9 cellular contexts compared by ENCODE assay signal in the genomic region with DNA sequence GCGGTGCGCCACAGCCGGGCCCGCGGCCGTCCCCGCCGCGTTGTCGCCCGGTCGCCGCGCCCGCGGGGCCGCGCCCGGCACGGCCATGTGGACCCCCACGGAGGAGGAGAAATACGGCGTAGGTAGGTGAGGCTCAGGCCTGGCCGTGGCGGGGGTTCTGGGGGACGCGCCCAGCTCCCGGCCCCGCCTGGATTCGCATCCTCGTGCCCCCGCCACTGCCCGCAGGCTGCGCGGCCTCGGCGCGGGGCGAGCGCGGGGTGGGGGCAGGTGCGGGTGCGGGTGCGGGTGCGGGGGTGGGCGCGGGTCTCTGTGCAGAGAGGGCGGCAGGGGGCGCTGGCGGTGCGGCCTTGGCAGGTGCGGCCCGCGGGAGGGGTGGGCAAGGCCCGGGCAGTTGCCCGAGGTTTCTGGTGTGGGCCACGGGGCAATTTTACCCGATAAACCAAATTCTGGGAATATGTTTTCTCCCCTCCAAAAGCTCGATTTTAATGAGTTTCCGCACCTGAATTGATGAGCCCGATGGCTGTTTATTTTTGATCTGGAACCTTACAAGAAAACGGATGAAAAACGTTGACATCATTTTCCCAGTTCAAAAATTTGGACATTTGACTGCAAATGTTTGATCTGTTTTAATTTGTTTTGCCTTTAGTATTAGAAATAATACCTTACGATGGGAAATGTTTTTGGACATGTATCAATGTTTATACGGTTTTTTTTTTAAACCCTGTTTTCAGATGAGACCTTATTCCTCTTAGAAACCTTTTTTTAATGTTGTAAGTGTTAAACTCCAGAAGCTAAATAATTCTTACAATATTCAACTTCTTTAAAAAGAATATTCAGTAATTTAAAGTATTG. TPM values are rescaled to one million over a fixed set of nuclear protein-coding genes. Genes with fewer than 3 reads are reported as not detected.
DNase-seq lines count a peak whose midpoint lies in the region; ATAC-seq and TF ChIP-seq lines count a peak whose summit lies in the region.
"Had no signal": no experiment of that assay in that cellular context is flagged by ENCODE, and none has a peak within 500 bp of the region (broad histone marks: within the 10 kb centered on the region; RNA-seq: fewer than 3 reads in every experiment).

No MANE protein-coding gene starts in this region.

- peaks cover 4% of the 10 kb centered on the region for H3K36me3 Mint-ChIP-seq in effector memory CD8-positive, alpha-beta T cell (ENCODE audit: insufficient read depth)
- H3K36me3 Mint-ChIP-seq in naive B cell = no peaks in the 10 kb centered on the region
- H3K36me3 Mint-ChIP-seq in stimulated activated naive B cell treated with anti-CD40 and anti-IgM and Interleukin-4, amounts not matched to agents 10 μg/mL and 1 μg/mL and 100 μg/mL, for 72 hours = no peaks in the 10 kb centered on the region

- POLR2A ChIA-PET in GM10248 (lab: Yijun Ruan, JAX) = no interaction called here

- DNase-seq in GM10248 (ENCODE audit: extremely low spot score) (peak; percentile 39), NB4 (ENCODE audit: low read depth) (peak; percentile 20), naive B cell (peak; percentile 18), AML-193 (lab: John Stamatoyannopoulos, UW) (no peak)
- DNase-seq in activated CD8-positive, alpha-beta memory T cell treated with anti-CD3 and anti-CD28 coated beads for 48 hours (ENCODE audit: low read depth in 2 of 3, low spot score in 2 of 3) = peak in 2 of 3 experiments; percentile 31 to 52
- DNase-seq in effector memory CD8-positive, alpha-beta T cell = peak; percentile 28 to 33 (median 32)
- DNase-seq in stimulated activated naive B cell treated with anti-CD40 and anti-IgM and Interleukin-4, amounts not matched to agents 10 μg/mL and 1 μg/mL and 100 μg/mL, for 72 hours = peak; percentile 6

- peaks cover 24 to 34% of the 10 kb centered on the region in 2 donors for H3K27me3 Mint-ChIP-seq in effector memory CD8-positive, alpha-beta T cell
- H3K27me3 Mint-ChIP-seq in naive B cell = peaks cover 42 to 53% (median 42%) of the 10 kb centered on the region in 3 donors
- H3K27me3 Mint-ChIP-seq in stimulated activated naive B cell treated with anti-CD40 and anti-IgM and Interleukin-4, amounts not matched to agents 10 μg/mL and 1 μg/mL and 100 μg/mL, for 72 hours = peaks cover 45 to 52% of the 10 kb centered on the region in 2 donors

- H3K27ac Mint-ChIP-seq in effector memory CD8-positive, alpha-beta T cell = no peak overlapping the region
- peak overlapping the region in 1 of 6 donors; percentile 64 for H3K27ac Mint-ChIP-seq in naive B cell
- H3K27ac Mint-ChIP-seq in stimulated activated naive B cell treated with anti-CD40 and anti-IgM and Interleukin-4, amounts not matched to agents 10 μg/mL and 1 μg/mL and 100 μg/mL, for 72 hours = no peak overlapping the region

- CTCF ChIA-PET in GM10248 (lab: Yijun Ruan, JAX) = interaction anchor here (1.3 kb wide), 1 partner anchor 56 kb away, joined by 3 read pairs; no protein-coding TSS in a partner anchor

- peaks cover 0 to 4% of the 10 kb centered on the region in 2 donors for H3K4me1 Mint-ChIP-seq in effector memory CD8-positive, alpha-beta T cell (ENCODE audit: low read depth in 2 of 2)
- peaks cover 4 to 7% (median 6%) of the 10 kb centered on the region in 3 donors for H3K4me1 Mint-ChIP-seq in naive B cell
- H3K4me1 Mint-ChIP-seq in stimulated activated naive B cell treated with anti-CD40 and anti-IgM and Interleukin-4, amounts not matched to agents 10 μg/mL and 1 μg/mL and 100 μg/mL, for 72 hours = peaks cover 3 to 10% of the 10 kb centered on the region in 2 donors

- ATAC-seq in effector memory CD8-positive, alpha-beta T cell (replicated peaks) = peak; percentile 47
- ATAC-seq in naive B cell (ENCODE audit: low read depth in 2 of 2) = peak; percentile 62
- ATAC-seq in stimulated activated naive B cell treated with anti-CD40 and anti-IgM and Interleukin-4, amounts not matched to agents 10 μg/mL and 1 μg/mL and 100 μg/mL, for 72 hours (replicated peaks) = peak; percentile 52 to 59
- ATAC-seq in GM21723 (IDR thresholded peaks at IDR 0.05; ENCODE audit: unreplicated experiment) = no peak

- H3K4me3 ChIP-seq in NB4 (ENCODE audit: low read depth, low read length) = no peak overlapping the region
- H3K4me3 ChIP-seq: SK-N-MC had no signal

- H3K9me3 Mint-ChIP-seq in effector memory CD8-positive, alpha-beta T cell = no peaks in the 10 kb centered on the region
- H3K9me3 Mint-ChIP-seq in naive B cell = no peaks in the 10 kb centered on the region
- no peaks in the 10 kb centered on the region for H3K9me3 Mint-ChIP-seq in stimulated activated naive B cell treated with anti-CD40 and anti-IgM and Interleukin-4, amounts not matched to agents 10 μg/mL and 1 μg/mL and 100 μg/mL, for 72 hours

- peak overlapping the region; percentile 62 to 78 for H3K4me3 Mint-ChIP-seq in effector memory CD8-positive, alpha-beta T cell
- H3K4me3 Mint-ChIP-seq in naive B cell = peak overlapping the region; percentile 65 to 85 (median 76)
- peak overlapping the region; percentile 47 to 53 for H3K4me3 Mint-ChIP-seq in stimulated activated naive B cell treated with anti-CD40 and anti-IgM and Interleukin-4, amounts not matched to agents 10 μg/mL and 1 μg/mL and 100 μg/mL, for 72 hours

- TF ChIP-seq POLR2A in NB4 (IDR thresholded peaks at IDR 0.05; ENCODE audit: extremely low read depth, insufficient read length) = no peak

- TF ChIP-seq CTCF in GM10248 (IDR thresholded peaks at IDR 0.05; ENCODE audit: control extremely low read depth, extremely low read depth, low read depth, missing control alignments) = peak; percentile 23
- no peak for TF ChIP-seq CTCF in NB4 (IDR thresholded peaks at IDR 0.05; ENCODE audit: low read depth, low read length)

RNA-seq across cellular contexts. Expression of gene DOCK3, which starts 0.7 kb away (rescaled TPM):
- polyA plus RNA-seq in naive B cell (ENCODE audit: low read depth in 6 of 6) = under 1 TPM in 3 of 6 donors, not detected in 3; 0.03 to 0.04 (median 0.04) TPM

RNA-seq across cellular contexts. Expression of gene MAPKAPK3, which starts 58.5 kb away (rescaled TPM):
- 10 to 100 TPM; 14.6 to 26.8 (median 19.3) TPM for polyA plus RNA-seq in naive B cell (ENCODE audit: low read depth in 6 of 6)

Comparison
In these comparisons a context has a peak if more than half of its experiments do, and no peak if none do; other contexts are left out.
1. DNase-seq: peak in GM10248 (single experiment), NB4 (single experiment), activated CD8-positive, alpha-beta memory T cell treated with anti-CD3 and anti-CD28 coated beads for 48 hours (2 of 3), effector memory CD8-positive, alpha-beta T cell (3 of 3), naive B cell (single experiment) and stimulated activated naive B cell treated with anti-CD40 and anti-IgM and Interleukin-4, amounts not matched to agents 10 μg/mL and 1 μg/mL and 100 μg/mL, for 72 hours (single experiment); none in AML-193 (0 of 2).
2. Peak in every context shown above with its lines, with median percentiles within 50 percentile points of each other: H3K4me3 Mint-ChIP-seq.